ENCODE assay signal across 17 cellular contexts in genomic region chr21:45330851-45331261, GRCh38. TPM values are rescaled to one million over a fixed set of nuclear protein-coding genes. Genes with fewer than 3 reads are reported as not detected.
DNase-seq lines count a peak whose midpoint lies in the region; ATAC-seq, FAIRE-seq and TF ChIP-seq lines count a peak whose summit lies in the region.
"Had no signal": no experiment of that assay in that cellular context is flagged by ENCODE, and none has a peak within 500 bp of the region (broad histone marks: within the 10 kb centered on the region; RNA-seq: fewer than 3 reads in every experiment).

No MANE protein-coding gene starts in this region.

- peak overlapping the region; percentile 80; the same call in 1 of the 2 replicates for H3K4me2 ChIP-seq in SK-N-SH
- H3K4me2 ChIP-seq in HepG2 (ENCODE audit: low read depth, low read length) = peak overlapping the region; percentile 80

- H3K27ac ChIP-seq in SK-N-SH (ENCODE audit: low read depth in 2 of 2, low read length in 1 of 2) (peak overlapping the region in 1 of 2 experiments; percentile 94; a peak in 2 of 4 replicates), SJSA1 (peak overlapping the region; percentile 85), HepG2 (ENCODE audit: extremely low read length, insufficient read depth, low read length) (peak overlapping the region; percentile 72), sigmoid colon (peak overlapping the region; percentile 63 to 80 (median 72))
- H3K27ac ChIP-seq: 22Rv1, prostate gland had no signal

- H2AFZ ChIP-seq in SK-N-SH (ENCODE audit: low read depth) (no peak overlapping the region), HepG2 (ENCODE audit: low read length) (no peak overlapping the region)

- TF ChIP-seq RAD21 in SK-N-SH (IDR thresholded peaks at IDR 0.05; ENCODE audit: low read length) (no peak), HepG2 (CRISPR knock-in tag; IDR thresholded peaks at IDR 0.05) (no peak)

- ATAC-seq in SK-N-SH treated with all-trans-retinoic acid at 6 μM for 48 hours = no peak
- no peak for ATAC-seq in HepG2
- ATAC-seq in HG03135 (IDR thresholded peaks at IDR 0.05; ENCODE audit: unreplicated experiment) = no peak
- ATAC-seq: activated T-helper 17 cell treated with anti-CD3 and anti-CD28 coated beads, Interleukin-2, amount 50 U/mL, for 72 hours; stimulated activated memory B cell treated with anti-CD40 and anti-IgM and Interleukin-4, amounts not matched to agents 10 μg/mL and 1 μg/mL and 100 μg/mL, for 72 hours had no signal

- H3K9ac ChIP-seq in SK-N-SH (peak overlapping the region; percentile 62), HepG2 (ENCODE audit: insufficient read depth, low read depth, low read length) (peak overlapping the region; percentile 58)

- no peak for TF ChIP-seq EP300 in SK-N-SH (IDR thresholded peaks at IDR 0.05; ENCODE audit: borderline replicate concordance in 1 of 2, low read depth in 1 of 2, low read length in 1 of 2)
- TF ChIP-seq EP300 in HepG2 (IDR thresholded peaks at IDR 0.05; ENCODE audit: low read depth in 2 of 2, low read length in 2 of 2) = no peak
- no peak for TF ChIP-seq EP300 in HepG2 (CRISPR knock-in tag; IDR thresholded peaks at IDR 0.05; ENCODE audit: borderline replicate concordance)
- no peak for TF ChIP-seq EP300 in sigmoid colon (IDR thresholded peaks at IDR 0.05)

- H3K27me3 ChIP-seq in SK-N-SH (ENCODE audit: insufficient read depth) = no peaks in the 10 kb centered on the region
- no peaks in the 10 kb centered on the region for H3K27me3 ChIP-seq in SJSA1 (replicated peaks)
- H3K27me3 ChIP-seq in HepG2 (ENCODE audit: control insufficient read depth in 1 of 2, insufficient read depth in 2 of 2, low read length in 2 of 2) = no peaks in the 10 kb centered on the region
- H3K27me3 ChIP-seq in sigmoid colon = no peaks in the 10 kb centered on the region
- H3K27me3 ChIP-seq: left lung had no signal

- TF ChIP-seq CTCF in SK-N-SH (IDR thresholded peaks at IDR 0.05) (no peak), HepG2 (CRISPR knock-in tag; IDR thresholded peaks at IDR 0.05) (no peak), sigmoid colon (IDR thresholded peaks at IDR 0.05) (no peak)

- CTCF ChIA-PET in SK-N-SH (lab: Yijun Ruan, JAX) = interaction anchor here (0.6 kb wide), 1 partner anchor 102 kb away, joined by 3 read pairs; no protein-coding TSS in a partner anchor
- CTCF ChIA-PET in HepG2 (lab: Yijun Ruan, JAX; ENCODE audit: low intra/inter-chr PET ratio, low total read pairs) = no interaction called here

- no peak for TF ChIP-seq POLR2A in HepG2 (IDR thresholded peaks at IDR 0.05; ENCODE audit: insufficient read depth in 1 of 2, low read depth in 2 of 2, low read length in 2 of 2)
- no peak for TF ChIP-seq POLR2A in sigmoid colon (IDR thresholded peaks at IDR 0.05)

- no peaks in the 10 kb centered on the region for H3K79me2 ChIP-seq in SK-N-SH (ENCODE audit: insufficient read depth)
- H3K79me2 ChIP-seq in HepG2 (ENCODE audit: insufficient read depth, low read length) = no peaks in the 10 kb centered on the region

- no peaks in the 10 kb centered on the region for H3K9me2 ChIP-seq in SK-N-SH

- POLR2A ChIA-PET in SK-N-SH (lab: Yijun Ruan, JAX) = no interaction called here
- POLR2A ChIA-PET in HepG2 (lab: Yijun Ruan, JAX) = interaction anchor here (1.6 to 3.6 kb wide), 4 partner anchors 13 to 92 kb away, joined by 8 to 37 read pairs (median 20); no protein-coding TSS in a partner anchor

- no peak for FAIRE-seq in HepG2 (lab: Jason Lieb, UNC)

- intact Hi-C loops in HepG2 (cut with micrococcal nuclease; ENCODE audit: unreplicated experiment) (loop anchor here (1.0 kb wide), 1 partner anchor 33 kb away; no protein-coding TSS in a partner anchor), sigmoid colon (cut with DNase I) (no loop called here)

- no TSS peak for BruUV-seq in HepG2 (replicated peaks; lab: Mats Ljungman, UMichigan)

- H3F3A ChIP-seq in SK-N-SH (replicated peaks; ENCODE audit: insufficient read depth) = peaks cover 7% of the 10 kb centered on the region

- H4K20me1 ChIP-seq in SK-N-SH (ENCODE audit: insufficient read depth) = no peaks in the 10 kb centered on the region
- no peaks in the 10 kb centered on the region for H4K20me1 ChIP-seq in HepG2 (ENCODE audit: insufficient read depth, low read length)

- DNase-seq in SK-N-SH = no peak
- no peak for DNase-seq in SJSA1 (ENCODE audit: low read depth in 1 of 2, low spot score in 2 of 2)
- no peak for DNase-seq in HepG2 (ENCODE audit: low spot score)
- peak; percentile 63 for DNase-seq in sigmoid colon
- DNase-seq in germinal center (ENCODE audit: low spot score) = no peak
- DNase-seq in DMS79 (lab: John Stamatoyannopoulos, UW) = no peak
- DNase-seq: naive B cell, SHP77 treated with DMSO at 0.1 percent for 48 hours, T-helper 2 cell had no signal

- WGBS in SK-N-SH (ENCODE audit: low lambda C conversion rate) = 96% methylated on average over 17 of the region's 18 CpGs
- WGBS in HepG2 (ENCODE audit: low lambda C conversion rate) = 94% methylated on average over 18 of the region's 18 CpGs
- WGBS in sigmoid colon, 2 donors = 93% methylated on average over 18 of the region's 18 CpGs

- no peaks in the 10 kb centered on the region for H3K36me3 ChIP-seq in SK-N-SH (replicated peaks in 1 of 2; ENCODE audit: control insufficient read depth in 1 of 2, insufficient read depth in 2 of 2, low read length in 1 of 2)
- no peaks in the 10 kb centered on the region for H3K36me3 ChIP-seq in SJSA1
- no peaks in the 10 kb centered on the region for H3K36me3 ChIP-seq in HepG2 (replicated peaks in 1 of 2; ENCODE audit: control insufficient read depth in 1 of 2, insufficient read depth in 2 of 2, low read length in 2 of 2)
- no peaks in the 10 kb centered on the region for H3K36me3 ChIP-seq in sigmoid colon
- H3K36me3 ChIP-seq: HAP-1, left lung, prostate gland had no signal

- H3K9me3 ChIP-seq in SK-N-SH (no peaks in the 10 kb centered on the region), SJSA1 (replicated peaks) (no peaks in the 10 kb centered on the region), HepG2 (ENCODE audit: low read length) (no peaks in the 10 kb centered on the region), sigmoid colon (no peaks in the 10 kb centered on the region)
- H3K9me3 ChIP-seq: HAP-1, left lung, prostate gland had no signal

- H3K4me1 ChIP-seq in SK-N-SH (ENCODE audit: control insufficient read depth in 1 of 2, insufficient read depth in 2 of 2, low read depth in 1 of 2, low read length in 1 of 2) (peaks cover 16 to 21% of the 10 kb centered on the region in 2 experiments; a peak in 3 of 4 replicates), SJSA1 (replicated peaks) (peaks cover 88% of the 10 kb centered on the region), HepG2 (ENCODE audit: insufficient read depth, low read length) (peaks cover 74% of the 10 kb centered on the region), sigmoid colon (peaks cover 0 to 24% (median 18%) of the 10 kb centered on the region in 4 donors)
- H3K4me1 ChIP-seq: HAP-1, prostate gland had no signal

- H3K4me3 ChIP-seq in SK-N-SH (ENCODE audit: low read depth in 2 of 2, low read length in 1 of 2) = no peak overlapping the region
- H3K4me3 ChIP-seq in SJSA1 = no peak overlapping the region
- H3K4me3 ChIP-seq in HepG2 (replicated peaks in 1 of 3; ENCODE audit: insufficient read depth in 1 of 3, low read depth in 2 of 3, low read length in 3 of 3) = peak overlapping the region in 1 of 3 experiments; percentile 72; a peak in 1 of 6 replicates
- H3K4me3 ChIP-seq in sigmoid colon = no peak overlapping the region
- H3K4me3 ChIP-seq: HAP-1, left lung, prostate gland had no signal

- in situ Hi-C loops in HepG2 (cut with HindIII; ENCODE audit: extremely low pct_ligation_motif_present, low pct_unique_long_range_greater_than_20kb) = no loop called here

TF ChIP-seq in SK-N-SH, 30 proteins besides CTCF, POLR2A, EP300 and RAD21 (continues in another document):
- no peak for TF ChIP-seq GATA2 (CRISPR knock-in tag; IDR thresholded peaks at IDR 0.05)

TF ChIP-seq in SK-N-SH treated with all-trans-retinoic acid at 6 μM for 48 hours, 23 proteins besides CTCF, POLR2A, EP300 and RAD21 (continues in another document):
- no peak for TF ChIP-seq ARNTL (CRISPR knock-in tag; IDR thresholded peaks at IDR 0.05; ENCODE audit: borderline replicate concordance, low read depth)
- no peak for TF ChIP-seq BACH2 (CRISPR knock-in tag; IDR thresholded peaks at IDR 0.05; ENCODE audit: borderline replicate concordance)

TF ChIP-seq in HepG2, 621 proteins besides CTCF, POLR2A, EP300 and RAD21 (continues in another document):
- no peak for TF ChIP-seq ZNF891 (CRISPR knock-in tag; IDR thresholded peaks at IDR 0.05)
- TF ChIP-seq POGZ (CRISPR knock-in tag; IDR thresholded peaks at IDR 0.05) = no peak
- 0 out of 2 replicates have a peak, but pooled peaks have one; percentile 15 for TF ChIP-seq PCBP1 (IDR thresholded peaks at IDR 0.05; ENCODE audit: borderline replicate concordance, low read depth, low read length)

RNA-seq across cellular contexts. Expression of gene POFUT2, which starts 43.2 kb away (rescaled TPM):
- polyA plus RNA-seq in SK-N-SH (2012; rRNA removed) (45.5 and 53.3 TPM in 2 replicates), HepG2 (2011; rRNA removed) (21.7 and 22.8 TPM in 2 replicates), sigmoid colon (10 to 100 TPM in 1 of 3 donors, 1 to 10 TPM in 2; 2.5 to 21.6 (median 3.0) TPM)
- polyA plus RNA-seq in SK-N-SH (2012; cell fraction: cytosol; rRNA removed) = 27.6 and 33.4 TPM in 2 replicates
- 208 and 214 TPM in 2 replicates for polyA plus RNA-seq in SK-N-SH (2012; cell fraction: nucleus; rRNA removed)
- total RNA-seq in SJSA1 (2014; rRNA removed; shearing (Covaris generic)) = 32.6 and 42.0 TPM in 2 replicates
- total RNA-seq in HepG2 (2016; rRNA removed; fragmentation: Illumina TruSeq; extraction: Trizol) (9.8 and 24.0 TPM in 2 replicates), sigmoid colon (10 to 100 TPM; 13.0 to 31.3 (median 20.9) TPM)
- total RNA-seq in HepG2 (2016; cell fraction: cytosol; rRNA removed; fragmentation: Illumina TruSeq; extraction: Trizol; ENCODE audit: low read depth) = 2.9 and 4.1 TPM in 2 replicates
- total RNA-seq in HepG2 (2016; cell fraction: insoluble cytoplasmic fraction; rRNA removed; fragmentation: Illumina TruSeq; extraction: Trizol) = 8.5 and 20.1 TPM in 2 replicates
- total RNA-seq in HepG2 (2016; cell fraction: membrane; rRNA removed; fragmentation: Illumina TruSeq; extraction: Trizol) = 7.7 and 7.9 TPM in 2 replicates
- total RNA-seq in HepG2 (2016; cell fraction: nucleus; rRNA removed; fragmentation: Illumina TruSeq; extraction: Trizol) = 29.0 and 30.4 TPM in 2 replicates
- 14.9 and 16.0 TPM in 2 replicates for polyA plus RNA-seq in HepG2 (2011; cell fraction: cytosol; rRNA removed)
- 67.0 and 84.3 TPM in 2 replicates for polyA plus RNA-seq in HepG2 (2011; cell fraction: nucleus; rRNA removed)
- 25.3 and 34.5 TPM in 2 replicates for polyA plus RNA-seq in HepG2 (2012)
- polyA plus RNA-seq in HepG2 (2016; cell fraction: cytosol; fragmentation: Illumina TruSeq; extraction: Trizol; ENCODE audit: low read depth) = 3.3 and 3.7 TPM in 2 replicates
- 7.8 and 10.0 TPM in 2 replicates for polyA plus RNA-seq in HepG2 (2016; cell fraction: insoluble cytoplasmic fraction; fragmentation: Illumina TruSeq; extraction: Trizol; ENCODE audit: low read depth)
- 6.3 and 6.9 TPM in 2 replicates for polyA plus RNA-seq in HepG2 (2016; cell fraction: membrane; fragmentation: Illumina TruSeq; extraction: Trizol; ENCODE audit: low read depth)
- polyA plus RNA-seq in HepG2 (2016; cell fraction: nucleus; fragmentation: Illumina TruSeq; extraction: Trizol; ENCODE audit: insufficient read depth, low read depth) = 66.5 TPM in 2 replicates
- 10.4 and 14.1 TPM in 2 replicates for polyA minus RNA-seq in HepG2 (2011; rRNA and poly(A)+ RNA removed; ENCODE audit: low replicate concordance)
- 8.6 and 9.1 TPM in 2 replicates for polyA minus RNA-seq in HepG2 (2011; cell fraction: cytosol; rRNA and poly(A)+ RNA removed)
- polyA minus RNA-seq in HepG2 (2011; cell fraction: nucleus; rRNA and poly(A)+ RNA removed) = 22.9 and 23.1 TPM in 2 replicates
